ENCODE assay signal across 19 cellular contexts in genomic region chr18:74127483-74127750, GRCh38. TPM values are rescaled to one million over a fixed set of nuclear protein-coding genes. Genes with fewer than 3 reads are reported as not detected.
DNase-seq lines count a peak whose midpoint lies in the region; ATAC-seq and TF ChIP-seq lines count a peak whose summit lies in the region.
"Had no signal": no experiment of that assay in that cellular context is flagged by ENCODE, and none has a peak within 500 bp of the region (broad histone marks: within the 10 kb centered on the region; RNA-seq: fewer than 3 reads in every experiment).

No MANE protein-coding gene starts in this region.

- peak overlapping the region; percentile 57 for H3K27ac ChIP-seq in endodermal cell (ENCODE audit: low read depth, low read length)
- H3K27ac ChIP-seq in temporal lobe (ENCODE audit: low read depth, low read length) = peak overlapping the region; percentile 88
- no peak overlapping the region for H3K27ac ChIP-seq in left lung
- H3K27ac ChIP-seq: BLaER1, HL-60, RWPE1 had no signal

- in situ Hi-C loops in SK-MEL-5 (cut with HindIII; ENCODE audit: low pct_unique_long_range_greater_than_20kb, low sequenced_read_pairs) = no loop called here

- intact Hi-C loops in left lung (cut with DNase I) = no loop called here

- H3K9me3 ChIP-seq in endodermal cell (ENCODE audit: control insufficient read depth, low read length) = no peaks in the 10 kb centered on the region
- no peaks in the 10 kb centered on the region for H3K9me3 ChIP-seq in left lung
- H3K9me3 ChIP-seq: BLaER1 had no signal

- no peak for ATAC-seq in left lung
- ATAC-seq: HCT116, Panc1 had no signal

- H3K4me3 ChIP-seq in endodermal cell (ENCODE audit: low read length) (no peak overlapping the region), left lung (no peak overlapping the region)
- H3K4me3 ChIP-seq: BLaER1 had no signal

- no peak overlapping the region for H3K9ac ChIP-seq in endodermal cell (ENCODE audit: extremely low read depth, low read length, poor library complexity, severe bottlenecking)
- H3K9ac ChIP-seq: BLaER1 had no signal

- 87% methylated on average over 2 of the region's 2 CpGs; no CpG with 5 or more reads in 1 of the 2 experiments for WGBS in endodermal cell (ENCODE audit: insufficient coverage in 1 of 2, insufficient read length in 1 of 2), 2 experiments

- no peaks in the 10 kb centered on the region for H3K36me3 ChIP-seq in endodermal cell (ENCODE audit: control insufficient read depth, insufficient read depth, low read length)
- no peaks in the 10 kb centered on the region for H3K36me3 ChIP-seq in left lung
- H3K36me3 ChIP-seq: BLaER1 had no signal

- H3K27me3 ChIP-seq in endodermal cell (ENCODE audit: control insufficient read depth, insufficient read depth, low read length, poor library complexity, severe bottlenecking) = no peaks in the 10 kb centered on the region
- H3K27me3 ChIP-seq in left lung = no peaks in the 10 kb centered on the region
- H3K27me3 ChIP-seq: BLaER1 had no signal

- H3K4me1 Mint-ChIP-seq in endodermal cell = no peaks in the 10 kb centered on the region
- H3K4me1 Mint-ChIP-seq in nephron = peaks cover 35% of the 10 kb centered on the region
- H3K4me1 Mint-ChIP-seq: CD4-positive, CD25-positive, alpha-beta regulatory T cell had no signal

- H3K36me3 Mint-ChIP-seq in endodermal cell (ENCODE audit: low read depth) = no peaks in the 10 kb centered on the region
- H3K36me3 Mint-ChIP-seq in nephron (ENCODE audit: low read depth) = no peaks in the 10 kb centered on the region
- H3K36me3 Mint-ChIP-seq: CD4-positive, CD25-positive, alpha-beta regulatory T cell had no signal

- H3K9me3 Mint-ChIP-seq in endodermal cell = no peaks in the 10 kb centered on the region
- H3K9me3 Mint-ChIP-seq in nephron = no peaks in the 10 kb centered on the region
- H3K9me3 Mint-ChIP-seq: CD4-positive, CD25-positive, alpha-beta regulatory T cell had no signal

- no peaks in the 10 kb centered on the region for H3K27me3 Mint-ChIP-seq in endodermal cell (ENCODE audit: insufficient read depth)
- no peaks in the 10 kb centered on the region for H3K27me3 Mint-ChIP-seq in nephron (ENCODE audit: low read depth)

- peak; percentile 35 for DNase-seq in SK-MEL-5 (ENCODE audit: low read depth, low spot score)
- no peak for DNase-seq in endodermal cell
- no peak for DNase-seq in left lung
- DNase-seq in NCI-H526 (lab: John Stamatoyannopoulos, UW) = no peak
- DNase-seq in OCI-M2 (lab: John Stamatoyannopoulos, UW; ENCODE audit: unreplicated experiment) = no peak
- DNase-seq: CD4-positive, CD25-positive, alpha-beta regulatory T cell; NCI-H1048; NCI-H1694; NCI-H2029 treated with DMSO at 0.1 percent for 48 hours; NCI-H446 treated with DMSO at 0.1 percent for 48 hours; NCI-H526 treated with DMSO at 0.1 percent for 48 hours; SHP77 had no signal

- H3K27ac Mint-ChIP-seq in endodermal cell (no peak overlapping the region), nephron (peak overlapping the region in 2 of 3 experiments; percentile 56 to 64)
- H3K27ac Mint-ChIP-seq: CD4-positive, CD25-positive, alpha-beta regulatory T cell had no signal

- no peaks in the 10 kb centered on the region for H3K4me1 ChIP-seq in endodermal cell (ENCODE audit: control insufficient read depth, insufficient read depth, low read length)
- no peaks in the 10 kb centered on the region for H3K4me1 ChIP-seq in left lung

- no peak overlapping the region for H3K4me3 Mint-ChIP-seq in endodermal cell
- no peak overlapping the region for H3K4me3 Mint-ChIP-seq in nephron
- H3K4me3 Mint-ChIP-seq: CD4-positive, CD25-positive, alpha-beta regulatory T cell had no signal

- TF ChIP-seq CTCF in endodermal cell (conservative IDR thresholded peaks at IDR 0.05) (no peak), nephron (IDR thresholded peaks at IDR 0.05; ENCODE audit: unreplicated experiment in 3 of 3) (no peak), left lung (IDR thresholded peaks at IDR 0.05) (no peak)

RNA-seq across cellular contexts. Expression of gene FBXO15, which starts 20.2 kb away (rescaled TPM):
- total RNA-seq in SK-MEL-5 (2014; rRNA removed; shearing (Covaris generic)) = 1.0 and 1.3 TPM in 2 replicates
- polyA plus RNA-seq in SK-MEL-5 (2015; cell fraction: cytosol; rRNA removed) = 0.25 and 0.54 TPM in 2 replicates
- polyA plus RNA-seq in SK-MEL-5 (2015; cell fraction: nucleus; rRNA removed) = 1.9 TPM in 1 of 2 replicates, not detected in the other
- 1 to 10 TPM; 1.3 to 3.0 TPM for total RNA-seq in endodermal cell
- polyA plus RNA-seq in endodermal cell (2013, experiment 1 of 2) = 4.7 TPM
- polyA plus RNA-seq in endodermal cell (2013, experiment 2 of 2) = 3.5 TPM
- 2.2 TPM for total RNA-seq in temporal lobe
- 1 to 10 TPM; 1.1 to 2.4 TPM for total RNA-seq in left lung
- total RNA-seq: CD4-positive, CD25-positive, alpha-beta regulatory T cell had no signal

RNA-seq across cellular contexts. Expression of gene TIMM21, which starts 20.9 kb away (rescaled TPM):
- 53.0 and 53.2 TPM in 2 replicates for total RNA-seq in SK-MEL-5 (2014; rRNA removed; shearing (Covaris generic))
- 32.4 and 51.7 TPM in 2 replicates for polyA plus RNA-seq in SK-MEL-5 (2015; cell fraction: cytosol; rRNA removed)
- polyA plus RNA-seq in SK-MEL-5 (2015; cell fraction: nucleus; rRNA removed) = 157 and 188 TPM in 2 replicates
- 10 to 100 TPM; 28.8 to 30.2 TPM for total RNA-seq in endodermal cell
- polyA plus RNA-seq in endodermal cell (2013, experiment 1 of 2) = 45.6 TPM
- 42.8 TPM for polyA plus RNA-seq in endodermal cell (2013, experiment 2 of 2)
- 28.8 TPM for total RNA-seq in temporal lobe
- 10 to 100 TPM; 22.1 to 35.1 TPM for total RNA-seq in left lung

Comparison
In these comparisons a context has a peak if more than half of its experiments do, and no peak if none do; other contexts are left out.
1. H3K27ac ChIP-seq: peak in endodermal cell (single experiment) and temporal lobe (single experiment); none in left lung (0 of 2).